33 cellular contexts compared by ENCODE assay signal in genomic region chr3:78244136-78244535, GRCh38.
"Had no signal": no experiment of that assay in that cellular context is flagged by ENCODE, and none has a peak within 500 bp of the region (broad histone marks: within the 10 kb centered on the region; RNA-seq: fewer than 3 reads in every experiment).

No MANE protein-coding gene starts in this region.

- DNase-seq: activated CD4-positive, alpha-beta memory T cell treated with anti-CD3 and anti-CD28 coated beads, Interleukin-2, amount 10 ng/mL, durations not matched to agents 7 days and 5 days; activated CD4-positive, alpha-beta T cell treated with anti-CD3 and anti-CD28 coated beads for 1 hour; activated CD4-positive, alpha-beta T cell treated with anti-CD3 and anti-CD28 coated beads for 36 hours; activated CD4-positive, alpha-beta T cell treated with anti-CD3 and anti-CD28 coated beads for 48 hours; activated CD4-positive, alpha-beta T cell treated with anti-CD3 and anti-CD28 coated beads, Interleukin-2, amount 10 ng/mL, durations not matched to agents 7 days and 5 days; activated CD4-positive, alpha-beta T cell treated with anti-CD3 and anti-CD28 coated beads, Interleukin-2, amount 50 U/mL, for 48 hours; activated CD4-positive, CD25-positive, alpha-beta regulatory T cell; activated CD8-positive, alpha-beta memory T cell treated with anti-CD3 and anti-CD28 coated beads for 24 hours; activated CD8-positive, alpha-beta memory T cell treated with anti-CD3 and anti-CD28 coated beads, Interleukin-2, amount 10 ng/mL, durations not matched to agents 7 days and 5 days; activated CD8-positive, alpha-beta memory T cell treated with anti-CD3 and anti-CD28 coated beads, Interleukin-2, amount 50 U/mL, for 48 hours; activated CD8-positive, alpha-beta T cell treated with anti-CD3 and anti-CD28 coated beads, Interleukin-2, amount 10 ng/mL, durations not matched to agents 7 days and 5 days; activated effector memory CD4-positive, alpha-beta T cell treated with Interleukin-2 at 50 U/mL for 16 hours; activated gamma-delta T cell; activated naive CD4-positive, alpha-beta T cell treated with anti-CD3 and anti-CD28 coated beads for 36 hours; activated naive CD4-positive, alpha-beta T cell treated with anti-CD3 and anti-CD28 coated beads, Interleukin-2, amount 50 U/mL, for 16 hours; activated naive CD8-positive, alpha-beta T cell treated with anti-CD3 and anti-CD28 coated beads for 36 hours; activated T-cell treated with anti-CD3 and anti-CD28 coated beads, Interleukin-2, amount 50 U/mL, for 24 hours; activated T-cell treated with anti-CD3 and anti-CD28 coated beads, Interleukin-2, amount 50 U/mL, for 48 hours; adrenal gland; amygdala; anterior cingulate cortex; body of pancreas; brain microvascular endothelial cell; central memory CD4-positive, alpha-beta T cell; T-helper 1 cell; T-helper 2 cell; T-helper 9 cell had no signal

- H3K27ac ChIP-seq: adrenal gland, ascending aorta, body of pancreas, brain microvascular endothelial cell, breast epithelium, VCaP had no signal

- H3K4me1 ChIP-seq: adrenal gland, ascending aorta, body of pancreas, breast epithelium had no signal

- H3K27me3 ChIP-seq: adrenal gland, ascending aorta, body of pancreas, brain microvascular endothelial cell, breast epithelium had no signal

- H3K9me3 ChIP-seq: adrenal gland had no signal

- H3K36me3 ChIP-seq: adrenal gland, ascending aorta, brain microvascular endothelial cell, breast epithelium had no signal

- H3K4me3 ChIP-seq: adrenal gland, ascending aorta, body of pancreas, breast epithelium had no signal

- ATAC-seq: activated CD4-positive, alpha-beta T cell treated with anti-CD3 and anti-CD28 coated beads for 36 hours; activated CD4-positive, CD25-positive, alpha-beta regulatory T cell treated with anti-CD3 and anti-CD28 coated beads, Interleukin-2, amount 50 U/mL, for 24 hours; activated CD8-positive, alpha-beta memory T cell treated with anti-CD3 and anti-CD28 coated beads, Interleukin-2, amount 10 ng/mL, durations not matched to agents 7 days and 5 days; activated CD8-positive, alpha-beta T cell treated with anti-CD3 and anti-CD28 coated beads, Interleukin-2, amount 10 ng/mL, durations not matched to agents 7 days and 5 days; activated naive CD4-positive, alpha-beta T cell treated with anti-CD3 and anti-CD28 coated beads, Interleukin-2, amount 50 U/mL, for 72 hours; body of pancreas; WTC11 had no signal
